In genomic region chr9:131198316-131198715, GRCh38 we compare ENCODE assay signal across 13 cellular contexts.
DNase-seq lines count a peak whose midpoint lies in the region; ATAC-seq and TF ChIP-seq lines count a peak whose summit lies in the region.
"Had no signal": no experiment of that assay in that cellular context is flagged by ENCODE, and none has a peak within 500 bp of the region (broad histone marks: within the 10 kb centered on the region; RNA-seq: fewer than 3 reads in every experiment).

No MANE protein-coding gene starts in this region.

- no peaks in the 10 kb centered on the region for H3K27me3 Mint-ChIP-seq in central memory CD8-positive, alpha-beta T cell
- H3K27me3 Mint-ChIP-seq in stimulated activated naive B cell treated with anti-CD40 and anti-IgM and Interleukin-4, amounts not matched to agents 10 μg/mL and 1 μg/mL and 100 μg/mL, for 72 hours, result no peaks in the 10 kb centered on the region
- H3K27me3 Mint-ChIP-seq in CD8-positive, alpha-beta T cell (ENCODE audit: low read depth), result no peaks in the 10 kb centered on the region
- H3K27me3 Mint-ChIP-seq: B cell; CD4-positive, alpha-beta T cell had no signal

- intact Hi-C loops in left ventricle myocardium inferior (cut with micrococcal nuclease), result no loop called here
- intact Hi-C loops in CD8-positive, alpha-beta T cell (cut with DNase I, micrococcal nuclease), result no loop called here

- H3K36me3 ChIP-seq in cardiac muscle cell (peaks cover 31% of the 10 kb centered on the region), left ventricle myocardium inferior (peaks cover 98% of the 10 kb centered on the region)
- H3K36me3 ChIP-seq in CD8-positive, alpha-beta T cell (ENCODE audit: insufficient read depth, low read length), result peaks cover 24% of the 10 kb centered on the region

- no peak overlapping the region for H3K4me3 Mint-ChIP-seq in central memory CD8-positive, alpha-beta T cell
- no peak overlapping the region for H3K4me3 Mint-ChIP-seq in stimulated activated naive B cell treated with anti-CD40 and anti-IgM and Interleukin-4, amounts not matched to agents 10 μg/mL and 1 μg/mL and 100 μg/mL, for 72 hours
- no peak overlapping the region for H3K4me3 Mint-ChIP-seq in CD8-positive, alpha-beta T cell
- H3K4me3 Mint-ChIP-seq: B cell; CD4-positive, alpha-beta T cell; H9 had no signal

- H3K27ac Mint-ChIP-seq in central memory CD8-positive, alpha-beta T cell (ENCODE audit: low read depth), result peak overlapping the region; percentile 58
- peak overlapping the region; percentile 25 for H3K27ac Mint-ChIP-seq in stimulated activated naive B cell treated with anti-CD40 and anti-IgM and Interleukin-4, amounts not matched to agents 10 μg/mL and 1 μg/mL and 100 μg/mL, for 72 hours
- no peak overlapping the region for H3K27ac Mint-ChIP-seq in CD8-positive, alpha-beta T cell
- H3K27ac Mint-ChIP-seq: B cell; CD4-positive, alpha-beta T cell had no signal

- POLR2A ChIA-PET in CD8-positive, alpha-beta T cell (lab: Charles Lee), result no interaction called here

- H3K4me3 ChIP-seq in cardiac muscle cell, result no peak overlapping the region
- H3K4me3 ChIP-seq in left ventricle myocardium inferior, result no peak overlapping the region
- no peak overlapping the region for H3K4me3 ChIP-seq in CD8-positive, alpha-beta T cell (ENCODE audit: low read depth, low read length)
- H3K4me3 ChIP-seq: GM12878 had no signal

- H3K27ac ChIP-seq in cardiac muscle cell, result peak overlapping the region; percentile 22
- no peak overlapping the region for H3K27ac ChIP-seq in left ventricle myocardium inferior (replicated peaks)
- no peak overlapping the region for H3K27ac ChIP-seq in CD8-positive, alpha-beta T cell (ENCODE audit: low read depth, low read length)

- H3K9me3 ChIP-seq in cardiac muscle cell (ENCODE audit: low read depth), result no peaks in the 10 kb centered on the region
- H3K9me3 ChIP-seq in left ventricle myocardium inferior (replicated peaks), result no peaks in the 10 kb centered on the region
- no peaks in the 10 kb centered on the region for H3K9me3 ChIP-seq in CD8-positive, alpha-beta T cell (ENCODE audit: low read length)

- H3K4me1 Mint-ChIP-seq in central memory CD8-positive, alpha-beta T cell, result peaks cover 5% of the 10 kb centered on the region
- peaks cover 4 to 5% of the 10 kb centered on the region in 2 donors for H3K4me1 Mint-ChIP-seq in stimulated activated naive B cell treated with anti-CD40 and anti-IgM and Interleukin-4, amounts not matched to agents 10 μg/mL and 1 μg/mL and 100 μg/mL, for 72 hours
- H3K4me1 Mint-ChIP-seq in CD8-positive, alpha-beta T cell (ENCODE audit: low read depth), result peaks cover 3% of the 10 kb centered on the region

- H3K27me3 ChIP-seq in cardiac muscle cell (no peaks in the 10 kb centered on the region), left ventricle myocardium inferior (ENCODE audit: low read depth) (no peaks in the 10 kb centered on the region)
- no peaks in the 10 kb centered on the region for H3K27me3 ChIP-seq in CD8-positive, alpha-beta T cell (ENCODE audit: insufficient read depth, low read length)

- CTCF ChIA-PET in CD8-positive, alpha-beta T cell (lab: Charles Lee), result interaction anchor here (1.0 to 2.4 kb wide), 4 partner anchors 17 to 138 kb away, joined by 4 to 13 read pairs (median 8); no protein-coding TSS in a partner anchor

- no peak for TF ChIP-seq CTCF in cardiac muscle cell (IDR thresholded peaks at IDR 0.05; ENCODE audit: low read depth, low read length)
- no peak for TF ChIP-seq CTCF in left ventricle myocardium inferior (IDR thresholded peaks at IDR 0.05; ENCODE audit: borderline replicate concordance)
- no peak for TF ChIP-seq CTCF in CD8-positive, alpha-beta T cell (IDR thresholded peaks at IDR 0.05)

- ATAC-seq in central memory CD8-positive, alpha-beta T cell (replicated peaks; ENCODE audit: extremely low read depth, poor library complexity, severe bottlenecking), result no peak
- no peak for ATAC-seq in stimulated activated naive B cell treated with anti-CD40 and anti-IgM and Interleukin-4, amounts not matched to agents 10 μg/mL and 1 μg/mL and 100 μg/mL, for 72 hours (replicated peaks)
- ATAC-seq in CD8-positive, alpha-beta T cell, result no peak
- ATAC-seq: GM12878 had no signal

- H3K9me3 Mint-ChIP-seq in central memory CD8-positive, alpha-beta T cell, result no peaks in the 10 kb centered on the region
- no peaks in the 10 kb centered on the region for H3K9me3 Mint-ChIP-seq in stimulated activated naive B cell treated with anti-CD40 and anti-IgM and Interleukin-4, amounts not matched to agents 10 μg/mL and 1 μg/mL and 100 μg/mL, for 72 hours
- no peaks in the 10 kb centered on the region for H3K9me3 Mint-ChIP-seq in CD8-positive, alpha-beta T cell
- H3K9me3 Mint-ChIP-seq: CD4-positive, alpha-beta T cell; H9 had no signal

- peaks cover 34% of the 10 kb centered on the region for H3K36me3 Mint-ChIP-seq in central memory CD8-positive, alpha-beta T cell (ENCODE audit: insufficient read depth)
- peaks cover 35 to 55% of the 10 kb centered on the region in 2 donors for H3K36me3 Mint-ChIP-seq in stimulated activated naive B cell treated with anti-CD40 and anti-IgM and Interleukin-4, amounts not matched to agents 10 μg/mL and 1 μg/mL and 100 μg/mL, for 72 hours
- H3K36me3 Mint-ChIP-seq in CD8-positive, alpha-beta T cell, result peaks cover 79% of the 10 kb centered on the region

- H3K4me1 ChIP-seq in cardiac muscle cell (ENCODE audit: low read depth) (no peaks in the 10 kb centered on the region), left ventricle myocardium inferior (no peaks in the 10 kb centered on the region)
- H3K4me1 ChIP-seq in CD8-positive, alpha-beta T cell (ENCODE audit: insufficient read depth, low read length), result no peaks in the 10 kb centered on the region

- DNase-seq in cardiac muscle cell (ENCODE audit: low read depth in 1 of 2, low spot score in 1 of 2) (no peak), left ventricle myocardium inferior (no peak), NCI-H510A (lab: John Stamatoyannopoulos, UW) (peak; percentile 75), ureter (ENCODE audit: low spot score) (no peak)
- no peak for DNase-seq in central memory CD8-positive, alpha-beta T cell (ENCODE audit: low spot score in 2 of 2)
- no peak for DNase-seq in stimulated activated naive B cell treated with anti-CD40 and anti-IgM and Interleukin-4, amounts not matched to agents 10 μg/mL and 1 μg/mL and 100 μg/mL, for 72 hours
- no peak for DNase-seq in CD8-positive, alpha-beta T cell
- DNase-seq: C1 segment of cervical spinal cord; CD4-positive, alpha-beta T cell; GOT3; H9 had no signal
